In genomic region chr20:63070301-63070625, GRCh38 we compare ENCODE assay signal across 17 cellular contexts.
DNase-seq lines count a peak whose midpoint lies in the region; ATAC-seq, FAIRE-seq and TF ChIP-seq lines count a peak whose summit lies in the region.
"Had no signal": no experiment of that assay in that cellular context is flagged by ENCODE, and none has a peak within 500 bp of the region (broad histone marks: within the 10 kb centered on the region; RNA-seq: fewer than 3 reads in every experiment).

No MANE protein-coding gene starts in this region.

- FAIRE-seq in kidney (lab: Jason Lieb, UNC), result no peak
- FAIRE-seq: GM12878, GM18507, H54 had no signal

- H3K9me3 ChIP-seq in RWPE2 (ENCODE audit: severe bottlenecking) (no peaks in the 10 kb centered on the region), kidney (ENCODE audit: control insufficient read depth in 1 of 2, low read length in 2 of 2) (peaks cover 0 to under 1% of the 10 kb centered on the region in 2 donors)

- TF ChIP-seq CTCF in RWPE2 (IDR thresholded peaks at IDR 0.05; ENCODE audit: poor library complexity, severe bottlenecking) (no peak), kidney (IDR thresholded peaks at IDR 0.05; ENCODE audit: borderline replicate concordance, extremely low read depth, insufficient read depth) (no peak), CD14-positive monocyte (IDR thresholded peaks at IDR 0.05) (no peak)

- H3K27ac Mint-ChIP-seq in stimulated activated effector memory CD8-positive, alpha-beta T cell treated with anti-CD3 and anti-CD28 coated beads, Interleukin-12 subunit alpha, Interleukin-12 subunit beta, amount 100 ng/mL, for 72 hours, result peak overlapping the region; percentile 20
- no peak overlapping the region for H3K27ac Mint-ChIP-seq in CD14-positive monocyte
- H3K27ac Mint-ChIP-seq: CD4-positive, alpha-beta memory T cell had no signal

- peak; percentile 29 for DNase-seq in Right ventricle myocardium superior
- no peak for DNase-seq in Right ventricle myocardium inferior (ENCODE audit: missing footprints)
- DNase-seq in RWPE2 (ENCODE audit: low spot score), result peak; percentile 55
- peak; percentile 21 for DNase-seq in kidney
- DNase-seq in stimulated activated effector memory CD8-positive, alpha-beta T cell treated with anti-CD3 and anti-CD28 coated beads, Interleukin-12 subunit alpha, Interleukin-12 subunit beta, amount 100 ng/mL, for 72 hours (ENCODE audit: low spot score in 2 of 2), result no peak
- DNase-seq in HT-29 (ENCODE audit: low spot score), result no peak
- no peak for DNase-seq in CD14-positive monocyte (ENCODE audit: low spot score)
- DNase-seq: 8988T; AML-193; CD4-positive, alpha-beta memory T cell; DMS79 had no signal

- no peaks in the 10 kb centered on the region for H3K9me3 Mint-ChIP-seq in stimulated activated effector memory CD8-positive, alpha-beta T cell treated with anti-CD3 and anti-CD28 coated beads, Interleukin-12 subunit alpha, Interleukin-12 subunit beta, amount 100 ng/mL, for 72 hours
- peaks cover 2 to 12% (median 7%) of the 10 kb centered on the region in 7 donors for H3K9me3 Mint-ChIP-seq in CD14-positive monocyte

- H3K36me3 ChIP-seq in RWPE2 (ENCODE audit: low read depth), result no peaks in the 10 kb centered on the region
- no peaks in the 10 kb centered on the region for H3K36me3 ChIP-seq in kidney (ENCODE audit: control insufficient read depth in 1 of 2, insufficient read depth in 2 of 2, low read length in 2 of 2)
- H3K36me3 ChIP-seq: BLaER1 had no signal

- no peak for ATAC-seq in Right ventricle myocardium superior (ENCODE audit: poor library complexity)
- ATAC-seq in Right ventricle myocardium inferior, result no peak
- ATAC-seq in RWPE2 (ENCODE audit: low read depth), result no peak
- no peak for ATAC-seq in stimulated activated effector memory CD8-positive, alpha-beta T cell treated with anti-CD3 and anti-CD28 coated beads, Interleukin-12 subunit alpha, Interleukin-12 subunit beta, amount 100 ng/mL, for 72 hours

- no peaks in the 10 kb centered on the region for H3K4me1 Mint-ChIP-seq in stimulated activated effector memory CD8-positive, alpha-beta T cell treated with anti-CD3 and anti-CD28 coated beads, Interleukin-12 subunit alpha, Interleukin-12 subunit beta, amount 100 ng/mL, for 72 hours
- H3K4me1 Mint-ChIP-seq in CD14-positive monocyte, result no peaks in the 10 kb centered on the region

- H3K4me1 ChIP-seq in RWPE2 (ENCODE audit: insufficient read depth, poor library complexity, severe bottlenecking) (no peaks in the 10 kb centered on the region), kidney (ENCODE audit: control insufficient read depth in 1 of 2, insufficient read depth in 1 of 2, low read depth in 1 of 2, low read length in 2 of 2) (no peaks in the 10 kb centered on the region)

- H3K27me3 Mint-ChIP-seq in CD14-positive monocyte (ENCODE audit: low read depth in 3 of 3), result peaks cover 25 to 50% (median 29%) of the 10 kb centered on the region in 3 donors

- H3K4me3 Mint-ChIP-seq in stimulated activated effector memory CD8-positive, alpha-beta T cell treated with anti-CD3 and anti-CD28 coated beads, Interleukin-12 subunit alpha, Interleukin-12 subunit beta, amount 100 ng/mL, for 72 hours, result no peak overlapping the region
- H3K4me3 Mint-ChIP-seq in CD14-positive monocyte, result no peak overlapping the region
- H3K4me3 Mint-ChIP-seq: CD4-positive, alpha-beta memory T cell had no signal

- H3K36me3 Mint-ChIP-seq in stimulated activated effector memory CD8-positive, alpha-beta T cell treated with anti-CD3 and anti-CD28 coated beads, Interleukin-12 subunit alpha, Interleukin-12 subunit beta, amount 100 ng/mL, for 72 hours, result no peaks in the 10 kb centered on the region
- peaks cover 0 to 1% of the 10 kb centered on the region in 2 donors for H3K36me3 Mint-ChIP-seq in CD14-positive monocyte
- H3K36me3 Mint-ChIP-seq: CD4-positive, alpha-beta memory T cell had no signal

- no peak overlapping the region for H3K27ac ChIP-seq in RWPE2 (ENCODE audit: poor library complexity, severe bottlenecking)
- H3K27ac ChIP-seq in kidney (ENCODE audit: low read depth in 2 of 2, low read length in 2 of 2), result no peak overlapping the region
- H3K27ac ChIP-seq: BLaER1, GM23248, HL-60 had no signal

- intact Hi-C loops in Right ventricle myocardium superior (cut with DNase I) (no loop called here), Right ventricle myocardium inferior (cut with DNase I) (no loop called here), kidney (cut with DNase I) (no loop called here), CD14-positive monocyte (cut with micrococcal nuclease) (no loop called here)

- H3K4me3 ChIP-seq in RWPE2 (ENCODE audit: severe bottlenecking), result no peak overlapping the region
- no peak overlapping the region for H3K4me3 ChIP-seq in kidney (ENCODE audit: low read length in 2 of 2)
- H3K4me3 ChIP-seq: BLaER1, GM12878, GM23248 had no signal

- peaks cover 34% of the 10 kb centered on the region for H3K27me3 ChIP-seq in RWPE2 (ENCODE audit: insufficient read depth, poor library complexity, severe bottlenecking)

- H3K9ac ChIP-seq in kidney (ENCODE audit: low read length in 2 of 2), result no peak overlapping the region
- H3K9ac ChIP-seq: BLaER1, GM23248 had no signal

Comparison
In these comparisons a context has a peak if more than half of its experiments do, and no peak if none do; other contexts are left out.
1. DNase-seq: peak in Right ventricle myocardium superior (single experiment), RWPE2 (single experiment) and kidney (single experiment); none in Right ventricle myocardium inferior (single experiment), stimulated activated effector memory CD8-positive, alpha-beta T cell treated with anti-CD3 and anti-CD28 coated beads, Interleukin-12 subunit alpha, Interleukin-12 subunit beta, amount 100 ng/mL, for 72 hours (0 of 2), HT-29 (single experiment) and CD14-positive monocyte (single experiment).